ENCODE assay signal across 20 cellular contexts in the genomic region with DNA sequence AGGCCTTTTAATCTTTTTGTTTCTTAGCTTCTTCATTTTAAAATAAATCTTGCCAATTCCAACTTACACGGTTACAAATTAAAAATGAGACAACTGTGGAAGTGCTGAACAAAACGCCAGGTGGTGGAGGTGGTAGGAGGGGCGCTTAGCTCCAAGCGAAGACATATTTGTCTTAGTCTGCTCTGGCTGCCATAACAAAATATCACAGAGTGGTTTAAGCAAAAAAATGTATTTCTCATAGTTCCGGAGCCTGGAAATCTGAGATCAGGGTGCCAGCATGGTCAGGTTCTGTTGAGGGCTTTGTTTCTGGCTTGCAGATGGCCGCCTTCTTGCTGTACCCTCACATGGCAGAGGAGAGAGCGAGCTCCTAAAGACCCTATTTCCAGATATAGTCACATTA. TPM values are rescaled to one million over a fixed set of nuclear protein-coding genes. Genes with fewer than 3 reads are reported as not detected.
DNase-seq lines count a peak whose midpoint lies in the region; ATAC-seq and TF ChIP-seq lines count a peak whose summit lies in the region.
"Had no signal": no experiment of that assay in that cellular context is flagged by ENCODE, and none has a peak within 500 bp of the region (broad histone marks: within the 10 kb centered on the region; RNA-seq: fewer than 3 reads in every experiment).

No MANE protein-coding gene starts in this region.

- H3K36me3 ChIP-seq in left ventricle myocardium inferior = no peaks in the 10 kb centered on the region
- no peaks in the 10 kb centered on the region for H3K36me3 ChIP-seq in mesenchymal stem cell (ENCODE audit: control insufficient read depth in 1 of 2, insufficient read depth in 2 of 2, low read depth in 1 of 2, low read length in 2 of 2)
- H3K36me3 ChIP-seq in thymus (ENCODE audit: control insufficient read depth, insufficient read depth) = no peaks in the 10 kb centered on the region
- H3K36me3 ChIP-seq: colonic mucosa, Peyer's patch, right lobe of liver, transverse colon had no signal

- H3K18ac ChIP-seq in mesenchymal stem cell (ENCODE audit: low read depth in 1 of 2, low read length in 2 of 2) = no peak overlapping the region

- ATAC-seq in left cardiac atrium (no peak), WTC11 (no peak), HG03439 (IDR thresholded peaks at IDR 0.05; ENCODE audit: unreplicated experiment) (no peak), GM18867 (IDR thresholded peaks at IDR 0.05; ENCODE audit: unreplicated experiment) (no peak)
- ATAC-seq: esophagus mucosa, right lobe of liver had no signal

- H3K27me3 ChIP-seq in left ventricle myocardium inferior (ENCODE audit: low read depth) (no peaks in the 10 kb centered on the region), mesenchymal stem cell (ENCODE audit: control insufficient read depth in 1 of 2, insufficient read depth in 1 of 2, low read length in 2 of 2) (no peaks in the 10 kb centered on the region), thymus (ENCODE audit: control insufficient read depth, insufficient read depth) (no peaks in the 10 kb centered on the region)
- H3K27me3 ChIP-seq: colonic mucosa, Peyer's patch, right lobe of liver, transverse colon had no signal

- H3K27ac ChIP-seq in left ventricle myocardium inferior (replicated peaks) (peak overlapping the region; percentile 45), mesenchymal stem cell (ENCODE audit: low read length, poor library complexity, severe bottlenecking) (peak overlapping the region; percentile 74), thymus (ENCODE audit: low read depth) (peak overlapping the region; percentile 25)
- H3K27ac ChIP-seq: right lobe of liver had no signal

- H3K27ac Mint-ChIP-seq in WTC11 = no peak overlapping the region

- 0 out of 2 replicates have a peak, but pooled peaks cover 3% of the 10 kb centered on the region for H3K9me3 Mint-ChIP-seq in WTC11
- H3K9me3 Mint-ChIP-seq: activated T-cell treated with anti-CD3 and anti-CD28 coated beads, Interleukin-2, amount 50 U/mL, for 24 hours had no signal

- peaks cover 3% of the 10 kb centered on the region for H3K79me1 ChIP-seq in mesenchymal stem cell (replicated peaks; ENCODE audit: low read length, poor library complexity, severe bottlenecking)

- no peak overlapping the region for H3K14ac ChIP-seq in mesenchymal stem cell (ENCODE audit: low read length in 2 of 2)

- H3K36me3 Mint-ChIP-seq in WTC11 = no peaks in the 10 kb centered on the region
- H3K36me3 Mint-ChIP-seq: naive B cell had no signal

- peaks cover 90% of the 10 kb centered on the region for H3K4me1 ChIP-seq in left ventricle myocardium inferior
- peaks cover 23% of the 10 kb centered on the region for H3K4me1 ChIP-seq in mesenchymal stem cell (ENCODE audit: control insufficient read depth, insufficient read depth, low read depth, low read length)
- H3K4me1 ChIP-seq in thymus (ENCODE audit: control insufficient read depth, insufficient read depth, low read length) = peaks cover 53% of the 10 kb centered on the region

- CTCF ChIA-PET in WTC11 (lab: Charles Lee) = interaction anchor here (1.2 to 2.3 kb wide), 2 partner anchors 19 to 222 kb away, joined by 3 to 10 read pairs; no protein-coding TSS in a partner anchor

- intact Hi-C loops in left ventricle myocardium inferior (cut with micrococcal nuclease) (no loop called here), left cardiac atrium (cut with DNase I) (no loop called here)

- H2AFZ ChIP-seq in mesenchymal stem cell (ENCODE audit: low read depth, low read length) = no peak overlapping the region

- no peak overlapping the region for H3K4me3 ChIP-seq in left ventricle myocardium inferior
- H3K4me3 ChIP-seq in mesenchymal stem cell (ENCODE audit: insufficient read depth in 1 of 2, low read depth in 1 of 2, low read length in 2 of 2) = peak overlapping the region in 1 of 2 experiments; percentile 87
- H3K4me3 ChIP-seq in thymus (ENCODE audit: low read length) = no peak overlapping the region
- H3K4me3 ChIP-seq: colonic mucosa, Peyer's patch, right lobe of liver had no signal

- peak overlapping the region; percentile 26 for H2BK15ac ChIP-seq in mesenchymal stem cell (ENCODE audit: low read depth, poor library complexity, severe bottlenecking)

- no peak overlapping the region for H3K9ac ChIP-seq in mesenchymal stem cell (ENCODE audit: low read length)

- H3K9me3 ChIP-seq in left ventricle myocardium inferior (replicated peaks) (no peaks in the 10 kb centered on the region), mesenchymal stem cell (ENCODE audit: control insufficient read depth, low read length) (no peaks in the 10 kb centered on the region), thymus (ENCODE audit: control insufficient read depth) (no peaks in the 10 kb centered on the region)
- H3K9me3 ChIP-seq: colonic mucosa, Peyer's patch, right lobe of liver, transverse colon had no signal

- POLR2A ChIA-PET in WTC11 (lab: Charles Lee) = interaction anchor here (2.7 kb wide), 1 partner anchor 13 kb away, joined by 8 read pairs; no protein-coding TSS in a partner anchor

- peak overlapping the region; percentile 83 for H2AK5ac ChIP-seq in mesenchymal stem cell (ENCODE audit: low read length, severe bottlenecking)

- peaks cover 86% of the 10 kb centered on the region for H3K4me1 Mint-ChIP-seq in WTC11

- no peak overlapping the region for H4K91ac ChIP-seq in mesenchymal stem cell (ENCODE audit: low read length)

- H2BK12ac ChIP-seq in mesenchymal stem cell (ENCODE audit: low read length in 2 of 2) = peak overlapping the region; percentile 18 to 48

- H2BK120ac ChIP-seq in mesenchymal stem cell (ENCODE audit: low read depth, low read length) = no peak overlapping the region

- DNase-seq in left ventricle myocardium inferior (no peak), left cardiac atrium (no peak), WTC11 (ENCODE audit: low spot score) (no peak), mesenchymal stem cell (no peak), NCI-H1105 (lab: John Stamatoyannopoulos, UW) (no peak)
- DNase-seq: activated T-cell treated with anti-CD3 and anti-CD28 coated beads, Interleukin-2, amount 50 U/mL, for 24 hours; amniotic stem cell; colonic mucosa; DMS 273 treated with DMSO at 0.1 percent for 48 hours; naive B cell; NCI-H2029; NCI-H69; Peyer's patch; right lobe of liver; stimulated activated CD4-positive, alpha-beta T cell treated with anti-CD3 and anti-CD28 coated beads, Interleukin-4, amount 100 ng/mL, for 4 hours; transverse colon had no signal

- H2BK5ac ChIP-seq in mesenchymal stem cell (ENCODE audit: low read depth, low read length, poor library complexity, severe bottlenecking) = no peak overlapping the region

- H3K4ac ChIP-seq in mesenchymal stem cell (ENCODE audit: low read depth in 1 of 2, low read length in 2 of 2) = no peak overlapping the region

- no peak overlapping the region for H4K8ac ChIP-seq in mesenchymal stem cell (ENCODE audit: low read length)

- H3K27me3 Mint-ChIP-seq in WTC11 (ENCODE audit: low read depth) = peaks cover 80% of the 10 kb centered on the region

- WGBS in mesenchymal stem cell = 95% methylated on average over 6 of the region's 7 CpGs
- 36% methylated on average over 7 of the region's 7 CpGs for WGBS in thymus

- TF ChIP-seq CTCF in left ventricle myocardium inferior (IDR thresholded peaks at IDR 0.05; ENCODE audit: borderline replicate concordance) (no peak), WTC11 (IDR thresholded peaks at IDR 0.05) (no peak)

- H3K4me2 ChIP-seq in mesenchymal stem cell (ENCODE audit: low read length, poor library complexity, severe bottlenecking) = peak overlapping the region; percentile 29

- H3K23ac ChIP-seq in mesenchymal stem cell (ENCODE audit: low read length in 2 of 2) = no peak overlapping the region

- H3K4me3 Mint-ChIP-seq in WTC11 = peak overlapping the region; percentile 85

TF ChIP-seq in WTC11, 78 proteins besides CTCF, POLR2A, EP300 and RAD21:
- TF ChIP-seq ESRRA (CRISPR knock-in tag; IDR thresholded peaks at IDR 0.05; ENCODE audit: borderline replicate concordance) (no peak), ZNF396 (CRISPR knock-in tag; IDR thresholded peaks at IDR 0.05; ENCODE audit: borderline replicate concordance) (no peak), NFATC4 (CRISPR knock-in tag; IDR thresholded peaks at IDR 0.05) (no peak), CREB1 (CRISPR knock-in tag; IDR thresholded peaks at IDR 0.05) (no peak), CBFB (CRISPR knock-in tag; IDR thresholded peaks at IDR 0.05; ENCODE audit: low read depth) (no peak), ZNF121 (CRISPR knock-in tag; IDR thresholded peaks at IDR 0.05) (no peak)
- TF ChIP-seq, protein P1, sequence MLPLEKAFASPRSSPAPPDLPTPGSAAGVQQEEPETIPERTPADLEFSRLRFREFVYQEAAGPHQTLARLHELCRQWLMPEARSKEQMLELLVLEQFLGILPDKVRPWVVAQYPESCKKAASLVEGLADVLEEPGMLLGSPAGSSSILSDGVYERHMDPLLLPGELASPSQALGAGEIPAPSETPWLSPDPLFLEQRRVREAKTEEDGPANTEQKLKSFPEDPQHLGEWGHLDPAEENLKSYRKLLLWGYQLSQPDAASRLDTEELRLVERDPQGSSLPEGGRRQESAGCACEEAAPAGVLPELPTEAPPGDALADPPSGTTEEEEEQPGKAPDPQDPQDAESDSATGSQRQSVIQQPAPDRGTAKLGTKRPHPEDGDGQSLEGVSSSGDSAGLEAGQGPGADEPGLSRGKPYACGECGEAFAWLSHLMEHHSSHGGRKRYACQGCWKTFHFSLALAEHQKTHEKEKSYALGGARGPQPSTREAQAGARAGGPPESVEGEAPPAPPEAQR (CRISPR knock-in tag; IDR thresholded peaks at IDR 0.05) = no peak
- TF ChIP-seq, protein P2, sequence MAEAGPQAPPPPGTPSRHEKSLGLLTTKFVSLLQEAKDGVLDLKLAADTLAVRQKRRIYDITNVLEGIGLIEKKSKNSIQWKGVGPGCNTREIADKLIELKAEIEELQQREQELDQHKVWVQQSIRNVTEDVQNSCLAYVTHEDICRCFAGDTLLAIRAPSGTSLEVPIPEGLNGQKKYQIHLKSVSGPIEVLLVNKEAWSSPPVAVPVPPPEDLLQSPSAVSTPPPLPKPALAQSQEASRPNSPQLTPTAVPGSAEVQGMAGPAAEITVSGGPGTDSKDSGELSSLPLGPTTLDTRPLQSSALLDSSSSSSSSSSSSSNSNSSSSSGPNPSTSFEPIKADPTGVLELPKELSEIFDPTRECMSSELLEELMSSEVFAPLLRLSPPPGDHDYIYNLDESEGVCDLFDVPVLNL (CRISPR knock-in tag; IDR thresholded peaks at IDR 0.05; ENCODE audit: borderline replicate concordance, low read depth) = no peak
- TF ChIP-seq, protein P3, sequence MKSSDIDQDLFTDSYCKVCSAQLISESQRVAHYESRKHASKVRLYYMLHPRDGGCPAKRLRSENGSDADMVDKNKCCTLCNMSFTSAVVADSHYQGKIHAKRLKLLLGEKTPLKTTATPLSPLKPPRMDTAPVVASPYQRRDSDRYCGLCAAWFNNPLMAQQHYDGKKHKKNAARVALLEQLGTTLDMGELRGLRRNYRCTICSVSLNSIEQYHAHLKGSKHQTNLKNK (CRISPR knock-in tag; IDR thresholded peaks at IDR 0.05) = no peak

RNA-seq across cellular contexts. Expression of a gene that starts 14.9 kb away (rescaled TPM):
- total RNA-seq in left ventricle myocardium inferior (22.1 TPM), left cardiac atrium (10 to 100 TPM; 15.7 to 25.0 TPM), WTC11 (2021) (14.2 to 18.2 TPM (median 14.3 TPM) in 3 replicates)
- 11.3 TPM for polyA plus RNA-seq in mesenchymal stem cell (2013, experiment 1 of 2)
- 11.5 TPM for polyA plus RNA-seq in mesenchymal stem cell (2013, experiment 2 of 2)
- 19.3 TPM for polyA plus RNA-seq in thymus
